In genomic region chr3:88632226-88632625, GRCh38 we compare ENCODE assay signal across 20 cellular contexts.
DNase-seq lines count a peak whose midpoint lies in the region; ATAC-seq and TF ChIP-seq lines count a peak whose summit lies in the region.
"Had no signal": no experiment of that assay in that cellular context is flagged by ENCODE, and none has a peak within 500 bp of the region (broad histone marks: within the 10 kb centered on the region; RNA-seq: fewer than 3 reads in every experiment).

No MANE protein-coding gene starts in this region.

- no peaks in the 10 kb centered on the region for H3K36me3 ChIP-seq in breast epithelium
- H3K36me3 ChIP-seq: BLaER1, HAP-1 had no signal

- CTCF ChIA-PET in MCF 10A (lab: Yijun Ruan, JAX), result no interaction called here

- H3K36me3 Mint-ChIP-seq in MCF 10A (ENCODE audit: insufficient read depth, unreplicated experiment), result no peaks in the 10 kb centered on the region
- H3K36me3 Mint-ChIP-seq: CD4-positive, CD25-positive, alpha-beta regulatory T cell; CD8-positive, alpha-beta T cell had no signal

- no peak overlapping the region for H3K27ac ChIP-seq in breast epithelium
- H3K27ac ChIP-seq: 22Rv1, BLaER1, C4-2B had no signal

- H3K9me3 Mint-ChIP-seq in MCF 10A (ENCODE audit: unreplicated experiment), result no peaks in the 10 kb centered on the region

- H3K27me3 ChIP-seq in breast epithelium, result no peaks in the 10 kb centered on the region
- H3K27me3 ChIP-seq: BLaER1 had no signal

- H3K27ac Mint-ChIP-seq in MCF 10A (ENCODE audit: low read depth, unreplicated experiment), result no peak overlapping the region
- H3K27ac Mint-ChIP-seq: B cell; CD4-positive, CD25-positive, alpha-beta regulatory T cell; CD8-positive, alpha-beta T cell; HFFc6 had no signal

- TF ChIP-seq CTCF in MCF 10A (IDR thresholded peaks at IDR 0.05; ENCODE audit: unreplicated experiment), result no peak
- TF ChIP-seq CTCF in breast epithelium (IDR thresholded peaks at IDR 0.05), result no peak
- TF ChIP-seq CTCF in epithelial cell of esophagus (IDR thresholded peaks at IDR 0.05; ENCODE audit: insufficient read depth, low read depth, low read length, missing control alignments), result no peak

- POLR2A ChIA-PET in MCF 10A (lab: Yijun Ruan, JAX), result interaction anchor here (0.6 kb wide), 1 partner anchor 1497 kb away, joined by 4 read pairs; no protein-coding TSS in a partner anchor

- no peaks in the 10 kb centered on the region for H3K4me1 ChIP-seq in breast epithelium
- H3K4me1 ChIP-seq: BLaER1, HAP-1 had no signal

- peaks cover 12% of the 10 kb centered on the region for H3K4me1 Mint-ChIP-seq in MCF 10A (ENCODE audit: insufficient read depth, unreplicated experiment)
- H3K4me1 Mint-ChIP-seq: B cell; CD4-positive, CD25-positive, alpha-beta regulatory T cell had no signal

- no peak for TF ChIP-seq POLR2A in breast epithelium (IDR thresholded peaks at IDR 0.05)

- H3K4me3 ChIP-seq in breast epithelium, result no peak overlapping the region
- no peak overlapping the region for H3K4me3 ChIP-seq in epithelial cell of esophagus (ENCODE audit: low read length)
- H3K4me3 ChIP-seq: BLaER1, HAP-1 had no signal

- H3K4me3 Mint-ChIP-seq in MCF 10A (ENCODE audit: unreplicated experiment), result no peak overlapping the region
- H3K4me3 Mint-ChIP-seq: B cell; CD4-positive, CD25-positive, alpha-beta regulatory T cell; CD8-positive, alpha-beta T cell; HFFc6 had no signal

- DNase-seq in MCF 10A (ENCODE audit: unreplicated experiment), result peak; percentile 34
- DNase-seq in breast epithelium (ENCODE audit: low spot score in 2 of 2), result no peak
- peak; percentile 5 for DNase-seq in epithelial cell of esophagus (ENCODE audit: low read depth)
- DNase-seq in posterior vena cava (ENCODE audit: low spot score), result peak; percentile 34
- DNase-seq in superior temporal gyrus (ENCODE audit: extremely low spot score), result no peak
- no peak for DNase-seq in COLO829 (ENCODE audit: low spot score)
- DNase-seq: CD4-positive, CD25-positive, alpha-beta regulatory T cell; CD8-positive, alpha-beta T cell; DMS 273 treated with DMSO at 0.1 percent for 48 hours; DMS79; EL; GDM1; GOT3; HFFc6 had no signal

- no TSS peak for BruUV-seq in MCF 10A (replicated peaks; lab: Mats Ljungman, UMichigan)

- no peak for ATAC-seq in HG02852 (IDR thresholded peaks at IDR 0.05; ENCODE audit: unreplicated experiment)
- ATAC-seq: CD8-positive, alpha-beta T cell had no signal

- intact Hi-C loops in MCF 10A (cut with micrococcal nuclease), result no loop called here
- intact Hi-C loops in breast epithelium (cut with DNase I; ENCODE audit: low total_unique reads), result no loop called here
- intact Hi-C loops in posterior vena cava (cut with DNase I), result no loop called here

- no peaks in the 10 kb centered on the region for H3K27me3 Mint-ChIP-seq in MCF 10A (ENCODE audit: insufficient read depth, unreplicated experiment)
- H3K27me3 Mint-ChIP-seq: B cell; CD4-positive, CD25-positive, alpha-beta regulatory T cell had no signal

- peaks cover 0 to 7% of the 10 kb centered on the region in 2 donors for H3K9me3 ChIP-seq in breast epithelium
- H3K9me3 ChIP-seq: HAP-1 had no signal

Comparison
In these comparisons a context has a peak if more than half of its experiments do, and no peak if none do; other contexts are left out.
1. DNase-seq: peak in MCF 10A (single experiment), epithelial cell of esophagus (single experiment) and posterior vena cava (single experiment); none in breast epithelium (0 of 2), superior temporal gyrus (single experiment) and COLO829 (single experiment).